In genomic region chr2:128313076-128313836, GRCh38 we compare ENCODE assay signal across 1 cellular context.
TF ChIP-seq lines count a peak whose summit lies in the region.

No MANE protein-coding gene starts in this region.

TF ChIP-seq in GM12878, 131 proteins besides CTCF, POLR2A, EP300 and RAD21 (continued from another document):
- no peak for TF ChIP-seq REST (IDR thresholded peaks at IDR 0.05; ENCODE audit: low read depth, low read length)
- TF ChIP-seq CHD2 (IDR thresholded peaks at IDR 0.05; ENCODE audit: borderline replicate concordance, low read depth, low read length) = no peak
- TF ChIP-seq IRF5 (IDR thresholded peaks at IDR 0.05; ENCODE audit: borderline replicate concordance) = no peak
- TF ChIP-seq ZZZ3 (IDR thresholded peaks at IDR 0.05; ENCODE audit: control insufficient read depth, insufficient read length, low read depth) = no peak
- TF ChIP-seq ZNF274 (IDR thresholded peaks at IDR 0.05; ENCODE audit: insufficient read depth, insufficient read length) = no peak
- TF ChIP-seq YY1 (IDR thresholded peaks at IDR 0.05; ENCODE audit: low read depth, low read length) = no peak
- TF ChIP-seq CBFB (IDR thresholded peaks at IDR 0.05; ENCODE audit: low read depth) = no peak
- TF ChIP-seq NFYA (IDR thresholded peaks at IDR 0.05; ENCODE audit: borderline replicate concordance, low read depth, low read length) = no peak
TF ChIP-seq in GM12878: peak in this region for 0.
